24 cellular contexts compared by ENCODE assay signal in the genomic region with DNA sequence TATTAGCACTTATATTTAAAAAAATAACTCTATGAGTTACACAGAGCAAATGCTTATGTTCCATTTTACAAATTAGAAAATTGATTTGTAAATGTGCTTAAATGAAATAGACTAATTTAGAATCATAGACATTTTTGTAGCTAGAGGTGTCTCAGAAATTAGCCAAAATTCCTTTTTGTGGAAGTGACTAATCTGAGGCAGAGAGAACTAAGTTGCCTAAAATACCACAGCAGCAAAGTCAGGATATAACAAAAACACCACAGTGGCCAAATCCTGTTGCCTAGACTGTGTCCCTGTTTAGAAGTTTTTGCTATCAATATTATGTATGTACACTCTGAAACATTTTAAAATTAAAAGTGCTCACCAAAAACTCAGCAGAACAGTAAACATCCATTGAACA. TPM values are rescaled to one million over a fixed set of nuclear protein-coding genes. Genes with fewer than 3 reads are reported as not detected.
DNase-seq lines count a peak whose midpoint lies in the region; TF ChIP-seq lines count a peak whose summit lies in the region.
"Had no signal": no experiment of that assay in that cellular context is flagged by ENCODE, and none has a peak within 500 bp of the region (broad histone marks: within the 10 kb centered on the region; RNA-seq: fewer than 3 reads in every experiment).

No MANE protein-coding gene starts in this region.

- TF ChIP-seq CTCF in MCF 10A (IDR thresholded peaks at IDR 0.05; ENCODE audit: unreplicated experiment) (no peak), breast epithelium (IDR thresholded peaks at IDR 0.05) (no peak), foreskin fibroblast (IDR thresholded peaks at IDR 0.05; ENCODE audit: low read depth, low read length) (no peak)

- no peak overlapping the region for H3K23ac ChIP-seq in trophoblast cell (ENCODE audit: low read length)

- no peaks in the 10 kb centered on the region for H3K9me3 Mint-ChIP-seq in MCF 10A (ENCODE audit: unreplicated experiment)

- H3K27me3 ChIP-seq in breast epithelium = no peaks in the 10 kb centered on the region
- no peaks in the 10 kb centered on the region for H3K27me3 ChIP-seq in trophoblast cell (ENCODE audit: insufficient read depth, low read length)
- H3K27me3 ChIP-seq: BLaER1, MG63, sigmoid colon had no signal

- POLR2A ChIA-PET in MCF 10A (lab: Yijun Ruan, JAX) = interaction anchor here (1.3 kb wide), 1 partner anchor 15 kb away, joined by 5 read pairs; no protein-coding TSS in a partner anchor

- no peak overlapping the region for H3K14ac ChIP-seq in trophoblast cell (ENCODE audit: low read length)

- H3K4me3 ChIP-seq in breast epithelium = no peak overlapping the region
- H3K4me3 ChIP-seq in foreskin fibroblast (ENCODE audit: low read depth in 1 of 2, low read length in 2 of 2) = no peak overlapping the region
- H3K4me3 ChIP-seq in trophoblast cell (ENCODE audit: low read depth, low read length) = no peak overlapping the region
- H3K4me3 ChIP-seq: BLaER1, MG63, sigmoid colon, SK-N-MC had no signal

- no peak overlapping the region for H3K9ac ChIP-seq in trophoblast cell (ENCODE audit: low read length)
- H3K9ac ChIP-seq: BLaER1 had no signal

- no peak overlapping the region for H3K18ac ChIP-seq in trophoblast cell (ENCODE audit: low read length)

- no peak overlapping the region for H3K4me2 ChIP-seq in trophoblast cell (ENCODE audit: low read length)
- H3K4me2 ChIP-seq: BLaER1 had no signal

- H3K27ac ChIP-seq in breast epithelium (no peak overlapping the region), trophoblast cell (ENCODE audit: low read depth, low read length) (no peak overlapping the region)
- H3K27ac ChIP-seq: BLaER1, sigmoid colon had no signal

- no peak overlapping the region for H3K4ac ChIP-seq in trophoblast cell (ENCODE audit: low read depth, low read length)

- DNase-seq in MCF 10A (ENCODE audit: unreplicated experiment) = peak; percentile 27
- no peak for DNase-seq in breast epithelium (ENCODE audit: low spot score in 2 of 2)
- DNase-seq in astrocyte of the hippocampus (ENCODE audit: low read depth, low spot score) = peak; percentile 57
- peak; percentile 56 to 73 for DNase-seq in foreskin fibroblast
- DNase-seq in trophoblast cell = no peak
- no peak for DNase-seq in stimulated activated CD4-positive, alpha-beta T cell treated with anti-CD3 and anti-CD28 coated beads, Interleukin-4, amount 100 ng/mL, for 4 hours
- DNase-seq in SKM-1 treated with dmso at 0.1 percent for 144 hours (lab: John Stamatoyannopoulos, UW; ENCODE audit: unreplicated experiment) = no peak
- DNase-seq in DMS153 (lab: John Stamatoyannopoulos, UW) = no peak
- DNase-seq: 8988T; activated CD4-positive, alpha-beta T cell treated with anti-CD3 and anti-CD28 coated beads for 48 hours; central memory CD4-positive, alpha-beta T cell; effector CD8-positive, alpha-beta T cell; H7; natural killer cell; NCI-H2171 treated with DMSO at 0.1 percent for 48 hours; NCI-H748 treated with DMSO at 0.1 percent for 48 hours; OCI-M1; sigmoid colon; stimulated activated CD4-positive, alpha-beta T cell treated with anti-CD3 and anti-CD28 coated beads, Interleukin-2, amount 100 ng/mL, for 24 hours had no signal

- H3K4me3 Mint-ChIP-seq in MCF 10A (ENCODE audit: unreplicated experiment) = no peak overlapping the region
- H3K4me3 Mint-ChIP-seq: memory B cell, natural killer cell had no signal

- H3K79me1 ChIP-seq in trophoblast cell (ENCODE audit: low read length) = no peaks in the 10 kb centered on the region

- no peak overlapping the region for H2BK120ac ChIP-seq in trophoblast cell (ENCODE audit: insufficient read depth, low read length, poor library complexity)

- H3K79me2 ChIP-seq in trophoblast cell (ENCODE audit: control insufficient read depth, insufficient read depth, low read length, poor library complexity) = no peaks in the 10 kb centered on the region

- CTCF ChIA-PET in MCF 10A (lab: Yijun Ruan, JAX) = interaction anchor here (1.4 kb wide), 1 partner anchor 50 kb away, joined by 7 read pairs; no protein-coding TSS in a partner anchor

- no peak overlapping the region for H4K91ac ChIP-seq in trophoblast cell (ENCODE audit: low read depth, low read length)

- no peak overlapping the region for H2BK12ac ChIP-seq in trophoblast cell (ENCODE audit: low read length)

- H3K4me1 ChIP-seq in breast epithelium = no peaks in the 10 kb centered on the region
- no peaks in the 10 kb centered on the region for H3K4me1 ChIP-seq in trophoblast cell (ENCODE audit: control insufficient read depth in 1 of 2, insufficient read depth in 2 of 2, low read length in 2 of 2)
- H3K4me1 ChIP-seq: BLaER1 had no signal

- H4K8ac ChIP-seq in trophoblast cell (ENCODE audit: low read depth, low read length) = no peak overlapping the region

- no peaks in the 10 kb centered on the region for H3K36me3 Mint-ChIP-seq in MCF 10A (ENCODE audit: insufficient read depth, unreplicated experiment)
- H3K36me3 Mint-ChIP-seq: memory B cell, natural killer cell had no signal

- H3K27me3 Mint-ChIP-seq in MCF 10A (ENCODE audit: insufficient read depth, unreplicated experiment) = no peaks in the 10 kb centered on the region
- H3K27me3 Mint-ChIP-seq: memory B cell had no signal

- H2AFZ ChIP-seq in trophoblast cell (ENCODE audit: insufficient read depth, low read length, poor library complexity) = no peak overlapping the region

- H3K36me3 ChIP-seq in breast epithelium (no peaks in the 10 kb centered on the region), trophoblast cell (ENCODE audit: control insufficient read depth in 1 of 2, insufficient read depth in 2 of 2, low read length in 2 of 2) (no peaks in the 10 kb centered on the region)
- H3K36me3 ChIP-seq: BLaER1, sigmoid colon had no signal

- H4K12ac ChIP-seq in trophoblast cell (ENCODE audit: low read depth, low read length) = no peak overlapping the region

- H2AK5ac ChIP-seq in trophoblast cell (ENCODE audit: low read length) = no peak overlapping the region

- peaks cover 22% of the 10 kb centered on the region for H3K4me1 Mint-ChIP-seq in MCF 10A (ENCODE audit: insufficient read depth, unreplicated experiment)
- H3K4me1 Mint-ChIP-seq: memory B cell, natural killer cell had no signal

- H3K27ac Mint-ChIP-seq in MCF 10A (ENCODE audit: low read depth, unreplicated experiment) = peak overlapping the region; percentile 13
- H3K27ac Mint-ChIP-seq: memory B cell, natural killer cell had no signal

- H2BK5ac ChIP-seq in trophoblast cell (ENCODE audit: low read depth, low read length, poor library complexity) = no peak overlapping the region

- no TSS peak for BruUV-seq in MCF 10A (replicated peaks; lab: Mats Ljungman, UMichigan)

- H3K9me3 ChIP-seq in breast epithelium = no peaks in the 10 kb centered on the region
- H3K9me3 ChIP-seq in trophoblast cell (ENCODE audit: insufficient read depth, low read depth, low read length) = no peaks in the 10 kb centered on the region
- H3K9me3 ChIP-seq: BLaER1, sigmoid colon had no signal

- intact Hi-C loops in MCF 10A (cut with micrococcal nuclease) = no loop called here
- intact Hi-C loops in breast epithelium (cut with DNase I; ENCODE audit: low total_unique reads) = no loop called here

- TF ChIP-seq POLR2A in breast epithelium (IDR thresholded peaks at IDR 0.05) = no peak

RNA-seq across cellular contexts. Expression of a gene that starts 18.7 kb away (rescaled TPM):
- total RNA-seq in MCF 10A (2022) = not detected in 2 replicates
- total RNA-seq in breast epithelium = 1 to 10 TPM; 3.6 to 7.5 (median 4.2) TPM
- 0.04 and 0.06 TPM in 2 replicates for polyA plus RNA-seq in trophoblast cell (2013)
- total RNA-seq: HepG2, natural killer cell had no signal
- polyA plus RNA-seq: HepG2 had no signal

Comparison
In these comparisons a context has a peak if more than half of its experiments do, and no peak if none do; other contexts are left out.
1. DNase-seq: peak in MCF 10A (single experiment), astrocyte of the hippocampus (single experiment) and foreskin fibroblast (2 of 2); none in breast epithelium (0 of 2), trophoblast cell (0 of 2), stimulated activated CD4-positive, alpha-beta T cell treated with anti-CD3 and anti-CD28 coated beads, Interleukin-4, amount 100 ng/mL, for 4 hours (0 of 2), SKM-1 treated with dmso at 0.1 percent for 144 hours (single experiment) and DMS153 (single experiment).